Comparison of ENCODE assay signal across 24 cellular contexts in genomic region chr11:304061-304506, GRCh38. TPM values are rescaled to one million over a fixed set of nuclear protein-coding genes. Genes with fewer than 3 reads are reported as not detected.
DNase-seq lines count a peak whose midpoint lies in the region; ATAC-seq, FAIRE-seq and TF ChIP-seq lines count a peak whose summit lies in the region.
"Had no signal": no experiment of that assay in that cellular context is flagged by ENCODE, and none has a peak within 500 bp of the region (broad histone marks: within the 10 kb centered on the region; RNA-seq: fewer than 3 reads in every experiment).

No MANE protein-coding gene starts in this region.

- H3K14ac ChIP-seq in H1 (ENCODE audit: insufficient read length) (no peak overlapping the region), trophoblast cell (ENCODE audit: low read length) (no peak overlapping the region)

- TF ChIP-seq RAD21 in H1 (IDR thresholded peaks at IDR 0.05 in 1 of 2, conservative IDR thresholded peaks at IDR 0.05 in 1 of 2; ENCODE audit: low read depth in 2 of 2, low read length in 2 of 2), result no peak

- peaks cover 4% of the 10 kb centered on the region; the same call in 1 of the 2 replicates for H3K23me2 ChIP-seq in H1 (ENCODE audit: low read depth, low read length)

- H3K79me2 ChIP-seq in H1 (ENCODE audit: control insufficient read depth in 1 of 2, insufficient read depth in 2 of 2, low read length in 2 of 2) (peaks cover 0 to 2% of the 10 kb centered on the region in 2 experiments; a peak in 1 of 4 replicates), trophoblast cell (ENCODE audit: control insufficient read depth, insufficient read depth, low read length, poor library complexity) (no peaks in the 10 kb centered on the region)

- H3K79me1 ChIP-seq in H1 (ENCODE audit: low read depth, low read length), result no peaks in the 10 kb centered on the region
- H3K79me1 ChIP-seq in trophoblast cell (ENCODE audit: low read length), result peaks cover 7% of the 10 kb centered on the region

- H4K5ac ChIP-seq in H1 (ENCODE audit: insufficient read length, low read depth, low read length), result peak overlapping the region; percentile 24

- 92% methylated on average over 32 of the region's 52 CpGs; no CpG with 5 or more reads in 1 of the 2 experiments for WGBS in H1 (ENCODE audit: extremely low coverage in 1 of 2, insufficient coverage in 1 of 2, insufficient read length in 1 of 2, insufficient replicate concordance in 2 of 2, low coverage in 1 of 2, low lambda C conversion rate in 2 of 2, missing lambda C conversion rate in 1 of 2), 2 experiments
- no CpG with 5 or more reads among the region's 52 CpGs for WGBS in trophoblast cell (ENCODE audit: extremely low coverage, insufficient coverage, insufficient read length)

- H3K4me3 ChIP-seq in HUES6 (ENCODE audit: low read depth, low read length) (no peak overlapping the region), H1 (ENCODE audit: extremely low read depth in 1 of 4, insufficient read depth in 2 of 4, low read depth in 3 of 4, low read length in 4 of 4) (no peak overlapping the region), trophoblast cell (ENCODE audit: low read depth, low read length) (no peak overlapping the region)

- intact Hi-C loops in left ventricle myocardium superior (cut with micrococcal nuclease), result no loop called here
- intact Hi-C loops in left cardiac atrium (cut with DNase I), result loop anchor here in 1 of 2 donors (5.0 to 10.0 kb wide), 2 partner anchors 58 to 151 kb away; partner anchors contain the start of gene PTDSS2

- no peak overlapping the region for H4K12ac ChIP-seq in trophoblast cell (ENCODE audit: low read depth, low read length)

- CTCF ChIA-PET in H1 (lab: Charles Lee; ENCODE audit: partially characterized antibody), result interaction anchor here (0.9 to 6.1 kb wide), 9 partner anchors 9 to 59 kb away, joined by 3 to 52 read pairs (median 22); no protein-coding TSS in a partner anchor

- peaks cover 53% of the 10 kb centered on the region for H3K4me1 ChIP-seq in HUES6 (ENCODE audit: control insufficient read depth, insufficient read depth, low read length)
- peaks cover 18 to 48% (median 36%) of the 10 kb centered on the region in 4 experiments for H3K4me1 ChIP-seq in H1 (replicated peaks in 1 of 4; ENCODE audit: control insufficient read depth in 3 of 4, insufficient read depth in 4 of 4, low read length in 3 of 4)
- H3K4me1 ChIP-seq in trophoblast cell (ENCODE audit: control insufficient read depth in 1 of 2, insufficient read depth in 2 of 2, low read length in 2 of 2), result peaks cover 12 to 17% of the 10 kb centered on the region in 2 experiments

- peak overlapping the region; percentile 92; the same call in 1 of the 2 replicates for H2BK5ac ChIP-seq in H1 (ENCODE audit: low read depth, low read length)
- no peak overlapping the region for H2BK5ac ChIP-seq in trophoblast cell (ENCODE audit: low read depth, low read length, poor library complexity)

- no peak for FAIRE-seq in H1 (lab: Jason Lieb, UNC)
- FAIRE-seq: A204.1, GM12891 had no signal

- H3K18ac ChIP-seq in H1 (ENCODE audit: extremely low read depth, low read length), result peak overlapping the region; percentile 94
- H3K18ac ChIP-seq in trophoblast cell (ENCODE audit: low read length), result no peak overlapping the region

- no peak for TF ChIP-seq EP300 in H1 (IDR thresholded peaks at IDR 0.05; ENCODE audit: borderline replicate concordance in 1 of 2, low read depth in 2 of 2, low read length in 2 of 2)

- H3K9me3 ChIP-seq in HUES6 (ENCODE audit: control insufficient read depth, insufficient read depth, low read depth, low read length), result no peaks in the 10 kb centered on the region
- H3K9me3 ChIP-seq in H1 (ENCODE audit: insufficient read depth in 2 of 2, low read depth in 1 of 2, low read length in 1 of 2), result no peaks in the 10 kb centered on the region
- no peaks in the 10 kb centered on the region for H3K9me3 ChIP-seq in trophoblast cell (ENCODE audit: insufficient read depth, low read depth, low read length)

- H2AK5ac ChIP-seq in H1 (ENCODE audit: low read depth, low read length), result peak overlapping the region; percentile 67; the same call in 1 of the 2 replicates
- no peak overlapping the region for H2AK5ac ChIP-seq in trophoblast cell (ENCODE audit: low read length)

- H4K20me1 ChIP-seq in H1 (replicated peaks in 1 of 2; ENCODE audit: control insufficient read depth in 1 of 2, insufficient read depth in 2 of 2, low read length in 2 of 2), result no peaks in the 10 kb centered on the region

- POLR2A ChIA-PET in H1 (lab: Charles Lee; ENCODE audit: partially characterized antibody), result interaction anchor here (0.6 to 5.2 kb wide), 5 partner anchors 12 to 1490 kb away, joined by 3 to 33 read pairs (median 4); no protein-coding TSS in a partner anchor

- H3K9ac ChIP-seq in HUES6 (ENCODE audit: low read length) (no peak overlapping the region), H1 (replicated peaks in 1 of 4; ENCODE audit: extremely low read depth in 1 of 4, low read depth in 3 of 4, low read length in 3 of 4) (no peak overlapping the region), trophoblast cell (ENCODE audit: low read length) (no peak overlapping the region)

- DNase-seq in left ventricle myocardium superior, result peak; percentile 41
- DNase-seq in left cardiac atrium, result no peak
- no peak for DNase-seq in H1 (ENCODE audit: low read depth in 1 of 2, low spot score in 2 of 2)
- DNase-seq in trophoblast cell, result no peak
- DNase-seq in SHP77 (lab: John Stamatoyannopoulos, UW), result no peak
- DNase-seq: DMS53, EL, GOT3, Karpas-422, NCI-H1417 treated with DMSO at 0.1 percent for 48 hours, NCI-H187 treated with DMSO at 0.1 percent for 48 hours, NCI-H2227 treated with DMSO at 0.1 percent for 48 hours, NCI-H510A treated with DMSO at 0.1 percent for 48 hours, NCI-H774 had no signal

- H3K56ac ChIP-seq in H1 (replicated peaks; ENCODE audit: insufficient read length, low read depth, low read length), result peak overlapping the region; percentile 52

- peak overlapping the region; percentile 100 for H4K91ac ChIP-seq in H1 (replicated peaks; ENCODE audit: insufficient read length, low read length)
- peak overlapping the region; percentile 1 for H4K91ac ChIP-seq in trophoblast cell (ENCODE audit: low read depth, low read length)

- no peak for TF ChIP-seq CTCF in H1 (IDR thresholded peaks at IDR 0.05; ENCODE audit: control extremely low read depth in 1 of 3, insufficient read depth in 1 of 3, low read depth in 1 of 3, low read length in 3 of 3)

- H3K4me2 ChIP-seq in H1 (ENCODE audit: insufficient read depth in 1 of 2, low read depth in 2 of 2, low read length in 2 of 2) (no peak overlapping the region), trophoblast cell (ENCODE audit: low read length) (no peak overlapping the region)

- H3K27me3 ChIP-seq in HUES6 (ENCODE audit: control insufficient read depth, insufficient read depth, low read length) (no peaks in the 10 kb centered on the region), H1 (replicated peaks in 1 of 4; ENCODE audit: control insufficient read depth in 3 of 4, extremely low read depth in 1 of 4, insufficient read depth in 3 of 4, low read length in 3 of 4) (no peaks in the 10 kb centered on the region; a peak in 1 of 7 replicates), trophoblast cell (ENCODE audit: insufficient read depth, low read length) (no peaks in the 10 kb centered on the region)

- 0 out of 2 replicates have a peak overlapping the region, but pooled peaks have one; percentile 75 for H2BK15ac ChIP-seq in H1 (ENCODE audit: low read length)

- peak overlapping the region; percentile 98; the same call in 1 of the 2 replicates for H2BK12ac ChIP-seq in H1 (ENCODE audit: low read depth, low read length)
- peak overlapping the region; percentile 12 for H2BK12ac ChIP-seq in trophoblast cell (ENCODE audit: low read length)

- H3K4ac ChIP-seq in H1 (replicated peaks; ENCODE audit: insufficient read length, low read depth, low read length) (peak overlapping the region; percentile 99), trophoblast cell (ENCODE audit: low read depth, low read length) (no peak overlapping the region)

- H4K8ac ChIP-seq in H1 (ENCODE audit: extremely low read depth, insufficient read depth, low read length), result peak overlapping the region; percentile 54; the same call in 1 of the 2 replicates
- no peak overlapping the region for H4K8ac ChIP-seq in trophoblast cell (ENCODE audit: low read depth, low read length)

- H2BK20ac ChIP-seq in H1 (ENCODE audit: low read length), result peak overlapping the region; percentile 98; the same call in 1 of the 2 replicates

- no peak overlapping the region for H2AFZ ChIP-seq in H1 (ENCODE audit: low read length)
- H2AFZ ChIP-seq in trophoblast cell (ENCODE audit: insufficient read depth, low read length, poor library complexity), result no peak overlapping the region

- H3K23ac ChIP-seq in H1 (ENCODE audit: insufficient read length) (no peak overlapping the region), trophoblast cell (ENCODE audit: low read length) (no peak overlapping the region)

- peak overlapping the region; percentile 17; the same call in 1 of the 2 replicates for H3K27ac ChIP-seq in HUES6 (ENCODE audit: low read depth, low read length)
- H3K27ac ChIP-seq in H1 (ENCODE audit: low read depth, low read length), result no peak overlapping the region
- H3K27ac ChIP-seq in trophoblast cell (ENCODE audit: low read depth, low read length), result no peak overlapping the region

- H2BK120ac ChIP-seq in H1 (replicated peaks; ENCODE audit: low read depth, low read length) (peak overlapping the region; percentile 94), trophoblast cell (ENCODE audit: insufficient read depth, low read length, poor library complexity) (no peak overlapping the region)

- TF ChIP-seq POLR2A in H1 (IDR thresholded peaks at IDR 0.05; ENCODE audit: control extremely low read depth in 1 of 2, low read depth in 2 of 2, low read length in 2 of 2), result no peak

- ATAC-seq in left ventricle myocardium superior, result no peak
- ATAC-seq in left cardiac atrium, result no peak
- no peak for ATAC-seq in HG03139 (IDR thresholded peaks at IDR 0.05; ENCODE audit: unreplicated experiment)
- no peak for ATAC-seq in activated CD4-positive, CD25-positive, alpha-beta regulatory T cell treated with anti-CD3 and anti-CD28 coated beads, Interleukin-2, amount 50 U/mL, for 24 hours
- ATAC-seq: CD8-positive, alpha-beta T cell had no signal

- H3K36me3 ChIP-seq in HUES6 (ENCODE audit: control insufficient read depth, insufficient read depth, low read length), result no peaks in the 10 kb centered on the region
- H3K36me3 ChIP-seq in H1 (ENCODE audit: control insufficient read depth in 2 of 4, insufficient read depth in 4 of 4, low read length in 3 of 4), result no peaks in the 10 kb centered on the region
- H3K36me3 ChIP-seq in trophoblast cell (ENCODE audit: control insufficient read depth in 1 of 2, insufficient read depth in 2 of 2, low read length in 2 of 2), result no peaks in the 10 kb centered on the region

RNA-seq across cellular contexts. Expression of gene IFITM2, which starts 3.5 kb away (rescaled TPM):
- total RNA-seq in left ventricle myocardium superior (200 TPM), left cardiac atrium (100 to 1,000 TPM; 420 to 494 TPM)
- total RNA-seq in H1 (2021; fragmentation: NEBNext Ultra II Directional; extraction: Animal tissue kit (Norgen Biotek cat#: 25700)), result 363 and 399 TPM in 2 replicates
- polyA plus RNA-seq in H1 (2011; rRNA removed), result 764 and 902 TPM in 2 replicates
- polyA plus RNA-seq in H1 (2011; cell fraction: cytosol; rRNA removed), result 381 TPM
- polyA plus RNA-seq in H1 (2011; cell fraction: nucleus; rRNA removed), result 326 TPM
- 487 to 716 TPM (median 624 TPM) in 4 replicates for polyA plus RNA-seq in H1 (2012, experiment 1 of 2)
- polyA plus RNA-seq in H1 (2012, experiment 2 of 2), result 666 TPM
- 1,170 TPM for polyA plus RNA-seq in H1 (2013, experiment 1 of 2)
- polyA plus RNA-seq in H1 (2013, experiment 2 of 2), result 1,490 TPM
- 220 and 246 TPM in 2 replicates for polyA minus RNA-seq in H1 (2011; rRNA and poly(A)+ RNA removed)
- 86.5 TPM for polyA minus RNA-seq in H1 (2011; cell fraction: cytosol; rRNA and poly(A)+ RNA removed)
- polyA minus RNA-seq in H1 (2011; cell fraction: nucleus; rRNA and poly(A)+ RNA removed), result 58.9 TPM
- polyA plus RNA-seq in trophoblast cell (2013), result 165 and 166 TPM in 2 replicates

RNA-seq across cellular contexts. Expression of gene IFITM5, which starts 4.8 kb away (rescaled TPM):
- not detected for total RNA-seq in left ventricle myocardium superior
- not detected for total RNA-seq in left cardiac atrium
- not detected in 2 replicates for total RNA-seq in H1 (2021; fragmentation: NEBNext Ultra II Directional; extraction: Animal tissue kit (Norgen Biotek cat#: 25700))
- polyA plus RNA-seq in H1 (2011; rRNA removed), result 0.50 TPM in 1 of 2 replicates, not detected in the other
- 0.21 TPM for polyA plus RNA-seq in H1 (2011; cell fraction: cytosol; rRNA removed)
- 0.30 TPM for polyA plus RNA-seq in H1 (2011; cell fraction: nucleus; rRNA removed)
- polyA plus RNA-seq in H1 (2012, experiment 1 of 2), result 0.33 TPM in 1 of 4 replicates, not detected in the others
- not detected for polyA plus RNA-seq in H1 (2012, experiment 2 of 2)
- polyA plus RNA-seq in H1 (2013, experiment 1 of 2), result 0.26 TPM
- 0.11 TPM for polyA plus RNA-seq in H1 (2013, experiment 2 of 2)
- not detected in 2 replicates for polyA minus RNA-seq in H1 (2011; rRNA and poly(A)+ RNA removed)
- polyA minus RNA-seq in H1 (2011; cell fraction: cytosol; rRNA and poly(A)+ RNA removed), result not detected
- not detected for polyA minus RNA-seq in H1 (2011; cell fraction: nucleus; rRNA and poly(A)+ RNA removed)
- not detected in 2 replicates for polyA plus RNA-seq in trophoblast cell (2013)
- total RNA-seq: CD8-positive, alpha-beta T cell; HT-29; MCF 10A; RPMI7951 had no signal
- polyA plus RNA-seq: BJ had no signal

RNA-seq across cellular contexts. Expression of gene IFITM1, which starts 9.8 kb away (rescaled TPM):
- 101 TPM for total RNA-seq in left ventricle myocardium superior
- 100 to 1,000 TPM; 151 to 215 TPM for total RNA-seq in left cardiac atrium
- total RNA-seq in H1 (2021; fragmentation: NEBNext Ultra II Directional; extraction: Animal tissue kit (Norgen Biotek cat#: 25700)), result 394 and 417 TPM in 2 replicates
- 1,464 and 1,887 TPM in 2 replicates for polyA plus RNA-seq in H1 (2011; rRNA removed)
- polyA plus RNA-seq in H1 (2011; cell fraction: cytosol; rRNA removed), result 1,079 TPM
- polyA plus RNA-seq in H1 (2011; cell fraction: nucleus; rRNA removed), result 974 TPM
- 247 to 559 TPM (median 446 TPM) in 4 replicates for polyA plus RNA-seq in H1 (2012, experiment 1 of 2)
- polyA plus RNA-seq in H1 (2012, experiment 2 of 2), result 534 TPM
- 788 TPM for polyA plus RNA-seq in H1 (2013, experiment 1 of 2)
- polyA plus RNA-seq in H1 (2013, experiment 2 of 2), result 902 TPM
- polyA minus RNA-seq in H1 (2011; rRNA and poly(A)+ RNA removed), result 336 and 605 TPM in 2 replicates
- 285 TPM for polyA minus RNA-seq in H1 (2011; cell fraction: cytosol; rRNA and poly(A)+ RNA removed)
- 204 TPM for polyA minus RNA-seq in H1 (2011; cell fraction: nucleus; rRNA and poly(A)+ RNA removed)
- 84.5 and 88.4 TPM in 2 replicates for polyA plus RNA-seq in trophoblast cell (2013)

RNA-seq across cellular contexts. Expression of gene PGGHG, which starts 15.2 kb away (rescaled TPM):
- total RNA-seq in left ventricle myocardium superior (7.2 TPM), left cardiac atrium (10 to 100 TPM; 10.8 to 15.8 TPM)
- total RNA-seq in H1 (2021; fragmentation: NEBNext Ultra II Directional; extraction: Animal tissue kit (Norgen Biotek cat#: 25700)), result 52.9 and 60.7 TPM in 2 replicates
- 34.8 and 61.4 TPM in 2 replicates for polyA plus RNA-seq in H1 (2011; rRNA removed)
- 56.3 TPM for polyA plus RNA-seq in H1 (2011; cell fraction: cytosol; rRNA removed)
- 681 TPM for polyA plus RNA-seq in H1 (2011; cell fraction: nucleus; rRNA removed)
- 50.3 to 86.1 TPM (median 73.3 TPM) in 4 replicates for polyA plus RNA-seq in H1 (2012, experiment 1 of 2)
- 36.1 TPM for polyA plus RNA-seq in H1 (2012, experiment 2 of 2)
- 44.0 TPM for polyA plus RNA-seq in H1 (2013, experiment 1 of 2)
- polyA plus RNA-seq in H1 (2013, experiment 2 of 2), result 38.3 TPM
- 8.6 and 10.8 TPM in 2 replicates for polyA minus RNA-seq in H1 (2011; rRNA and poly(A)+ RNA removed)
- 17.0 TPM for polyA minus RNA-seq in H1 (2011; cell fraction: cytosol; rRNA and poly(A)+ RNA removed)
- polyA minus RNA-seq in H1 (2011; cell fraction: nucleus; rRNA and poly(A)+ RNA removed), result 53.3 TPM
- polyA plus RNA-seq in trophoblast cell (2013), result 35.5 and 36.9 TPM in 2 replicates

RNA-seq across cellular contexts. Expression of gene IFITM3, which starts 16.6 kb away (rescaled TPM):
- total RNA-seq in left ventricle myocardium superior (259 TPM), left cardiac atrium (100 to 1,000 TPM; 669 to 779 TPM)
- total RNA-seq in H1 (2021; fragmentation: NEBNext Ultra II Directional; extraction: Animal tissue kit (Norgen Biotek cat#: 25700)), result 230 and 238 TPM in 2 replicates
- 666 and 779 TPM in 2 replicates for polyA plus RNA-seq in H1 (2011; rRNA removed)
- 365 TPM for polyA plus RNA-seq in H1 (2011; cell fraction: cytosol; rRNA removed)
- polyA plus RNA-seq in H1 (2011; cell fraction: nucleus; rRNA removed), result 320 TPM
- 512 to 625 TPM (median 570 TPM) in 4 replicates for polyA plus RNA-seq in H1 (2012, experiment 1 of 2)
- 529 TPM for polyA plus RNA-seq in H1 (2012, experiment 2 of 2)
- 497 TPM for polyA plus RNA-seq in H1 (2013, experiment 1 of 2)
- polyA plus RNA-seq in H1 (2013, experiment 2 of 2), result 568 TPM
- polyA minus RNA-seq in H1 (2011; rRNA and poly(A)+ RNA removed), result 133 and 217 TPM in 2 replicates
- polyA minus RNA-seq in H1 (2011; cell fraction: cytosol; rRNA and poly(A)+ RNA removed), result 219 TPM
- polyA minus RNA-seq in H1 (2011; cell fraction: nucleus; rRNA and poly(A)+ RNA removed), result 99.5 TPM
- polyA plus RNA-seq in trophoblast cell (2013), result 267 and 298 TPM in 2 replicates
